In the genomic region with DNA sequence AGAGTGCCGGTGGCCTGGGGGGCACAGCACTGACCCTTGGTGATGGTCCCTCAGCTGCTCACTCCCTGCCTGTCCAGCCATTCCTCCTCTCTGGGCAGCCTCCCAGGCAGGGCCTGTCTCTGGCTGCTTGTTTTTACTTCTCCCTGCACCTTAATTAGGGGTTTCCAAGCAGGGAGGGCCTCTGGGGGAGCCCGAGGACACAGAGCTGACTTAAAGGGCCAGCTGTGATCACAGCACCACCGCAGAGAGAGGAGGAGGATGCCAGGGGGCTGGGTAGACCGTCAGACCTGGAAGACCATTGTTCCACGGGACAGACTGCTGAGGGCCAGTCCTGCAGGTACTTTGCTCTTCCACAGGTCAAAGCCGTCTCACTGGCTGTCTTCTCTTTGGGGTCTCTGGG, we compare ENCODE assay signal across 1 cellular context.
TF ChIP-seq lines count a peak whose summit lies in the region.

No MANE protein-coding gene starts in this region.

TF ChIP-seq in HepG2, 621 proteins besides CTCF, POLR2A, EP300 and RAD21:
- TF ChIP-seq ZNF570 (CRISPR knock-in tag; IDR thresholded peaks at IDR 0.05; ENCODE audit: borderline replicate concordance) (no peak), ZNF660 (CRISPR knock-in tag; IDR thresholded peaks at IDR 0.05; ENCODE audit: borderline replicate concordance, low read depth) (no peak), ZNF546 (CRISPR knock-in tag; conservative IDR thresholded peaks at IDR 0.05) (no peak), SIX4 (CRISPR knock-in tag; IDR thresholded peaks at IDR 0.05) (no peak), ZNF775 (CRISPR knock-in tag; IDR thresholded peaks at IDR 0.05; ENCODE audit: borderline replicate concordance) (no peak), ATAD3A (CRISPR knock-in tag; IDR thresholded peaks at IDR 0.05) (no peak), SP140L (CRISPR knock-in tag; IDR thresholded peaks at IDR 0.05; ENCODE audit: borderline replicate concordance) (no peak), ZNF33A (CRISPR knock-in tag; IDR thresholded peaks at IDR 0.05; ENCODE audit: borderline replicate concordance) (no peak), ZNF121 (CRISPR knock-in tag; IDR thresholded peaks at IDR 0.05) (peak; percentile 29; the same call in 1 of the 2 replicates), ETV5 (CRISPR knock-in tag; IDR thresholded peaks at IDR 0.05; ENCODE audit: borderline replicate concordance) (no peak), ZNF883 (CRISPR knock-in tag; IDR thresholded peaks at IDR 0.05; ENCODE audit: not compliant biosample characterization) (no peak), XBP1 (CRISPR knock-in tag; IDR thresholded peaks at IDR 0.05) (no peak), ZFP1 (CRISPR knock-in tag; IDR thresholded peaks at IDR 0.05) (no peak), SRY (CRISPR knock-in tag; IDR thresholded peaks at IDR 0.05) (no peak)
- TF ChIP-seq, protein P1, sequence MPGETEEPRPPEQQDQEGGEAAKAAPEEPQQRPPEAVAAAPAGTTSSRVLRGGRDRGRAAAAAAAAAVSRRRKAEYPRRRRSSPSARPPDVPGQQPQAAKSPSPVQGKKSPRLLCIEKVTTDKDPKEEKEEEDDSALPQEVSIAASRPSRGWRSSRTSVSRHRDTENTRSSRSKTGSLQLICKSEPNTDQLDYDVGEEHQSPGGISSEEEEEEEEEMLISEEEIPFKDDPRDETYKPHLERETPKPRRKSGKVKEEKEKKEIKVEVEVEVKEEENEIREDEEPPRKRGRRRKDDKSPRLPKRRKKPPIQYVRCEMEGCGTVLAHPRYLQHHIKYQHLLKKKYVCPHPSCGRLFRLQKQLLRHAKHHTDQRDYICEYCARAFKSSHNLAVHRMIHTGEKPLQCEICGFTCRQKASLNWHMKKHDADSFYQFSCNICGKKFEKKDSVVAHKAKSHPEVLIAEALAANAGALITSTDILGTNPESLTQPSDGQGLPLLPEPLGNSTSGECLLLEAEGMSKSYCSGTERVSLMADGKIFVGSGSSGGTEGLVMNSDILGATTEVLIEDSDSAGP (CRISPR knock-in tag; IDR thresholded peaks at IDR 0.05; ENCODE audit: borderline replicate concordance) = peak; percentile 94
- TF ChIP-seq, protein P2, sequence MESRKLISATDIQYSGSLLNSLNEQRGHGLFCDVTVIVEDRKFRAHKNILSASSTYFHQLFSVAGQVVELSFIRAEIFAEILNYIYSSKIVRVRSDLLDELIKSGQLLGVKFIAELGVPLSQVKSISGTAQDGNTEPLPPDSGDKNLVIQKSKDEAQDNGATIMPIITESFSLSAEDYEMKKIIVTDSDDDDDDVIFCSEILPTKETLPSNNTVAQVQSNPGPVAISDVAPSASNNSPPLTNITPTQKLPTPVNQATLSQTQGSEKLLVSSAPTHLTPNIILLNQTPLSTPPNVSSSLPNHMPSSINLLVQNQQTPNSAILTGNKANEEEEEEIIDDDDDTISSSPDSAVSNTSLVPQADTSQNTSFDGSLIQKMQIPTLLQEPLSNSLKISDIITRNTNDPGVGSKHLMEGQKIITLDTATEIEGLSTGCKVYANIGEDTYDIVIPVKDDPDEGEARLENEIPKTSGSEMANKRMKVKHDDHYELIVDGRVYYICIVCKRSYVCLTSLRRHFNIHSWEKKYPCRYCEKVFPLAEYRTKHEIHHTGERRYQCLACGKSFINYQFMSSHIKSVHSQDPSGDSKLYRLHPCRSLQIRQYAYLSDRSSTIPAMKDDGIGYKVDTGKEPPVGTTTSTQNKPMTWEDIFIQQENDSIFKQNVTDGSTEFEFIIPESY (CRISPR knock-in tag; IDR thresholded peaks at IDR 0.05) = no peak
- TF ChIP-seq, protein P3, sequence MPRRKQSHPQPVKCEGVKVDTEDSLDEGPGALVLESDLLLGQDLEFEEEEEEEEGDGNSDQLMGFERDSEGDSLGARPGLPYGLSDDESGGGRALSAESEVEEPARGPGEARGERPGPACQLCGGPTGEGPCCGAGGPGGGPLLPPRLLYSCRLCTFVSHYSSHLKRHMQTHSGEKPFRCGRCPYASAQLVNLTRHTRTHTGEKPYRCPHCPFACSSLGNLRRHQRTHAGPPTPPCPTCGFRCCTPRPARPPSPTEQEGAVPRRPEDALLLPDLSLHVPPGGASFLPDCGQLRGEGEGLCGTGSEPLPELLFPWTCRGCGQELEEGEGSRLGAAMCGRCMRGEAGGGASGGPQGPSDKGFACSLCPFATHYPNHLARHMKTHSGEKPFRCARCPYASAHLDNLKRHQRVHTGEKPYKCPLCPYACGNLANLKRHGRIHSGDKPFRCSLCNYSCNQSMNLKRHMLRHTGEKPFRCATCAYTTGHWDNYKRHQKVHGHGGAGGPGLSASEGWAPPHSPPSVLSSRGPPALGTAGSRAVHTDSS (CRISPR knock-in tag; conservative IDR thresholded peaks at IDR 0.05) = no peak
- TF ChIP-seq, protein P4, sequence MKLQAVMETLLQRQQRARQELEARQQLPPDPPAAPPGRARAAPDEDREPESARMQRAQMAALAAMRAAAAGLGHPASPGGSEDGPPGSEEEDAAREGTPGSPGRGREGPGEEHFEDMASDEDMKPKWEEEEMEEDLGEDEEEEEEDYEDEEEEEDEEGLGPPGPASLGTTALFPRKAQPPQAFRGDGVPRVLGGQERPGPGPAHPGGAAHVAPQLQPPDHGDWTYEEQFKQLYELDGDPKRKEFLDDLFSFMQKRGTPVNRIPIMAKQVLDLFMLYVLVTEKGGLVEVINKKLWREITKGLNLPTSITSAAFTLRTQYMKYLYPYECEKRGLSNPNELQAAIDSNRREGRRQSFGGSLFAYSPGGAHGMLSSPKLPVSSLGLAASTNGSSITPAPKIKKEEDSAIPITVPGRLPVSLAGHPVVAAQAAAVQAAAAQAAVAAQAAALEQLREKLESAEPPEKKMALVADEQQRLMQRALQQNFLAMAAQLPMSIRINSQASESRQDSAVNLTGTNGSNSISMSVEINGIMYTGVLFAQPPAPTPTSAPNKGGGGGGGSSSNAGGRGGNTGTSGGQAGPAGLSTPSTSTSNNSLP (IDR thresholded peaks at IDR 0.05; ENCODE audit: low read depth, low read length) = no peak
